27 cellular contexts compared by ENCODE assay signal in genomic region chr20:53977391-53977790, GRCh38.
"Had no signal": no experiment of that assay in that cellular context is flagged by ENCODE, and none has a peak within 500 bp of the region (broad histone marks: within the 10 kb centered on the region; RNA-seq: fewer than 3 reads in every experiment).

No MANE protein-coding gene starts in this region.

- H3K36me3 ChIP-seq: suprapubic skin, thoracic aorta, thyroid gland, tibial artery, upper lobe of left lung, upper lobe of right lung, uterus, vagina had no signal

- H3K4me1 ChIP-seq: suprapubic skin, testis, thyroid gland, tibial artery, transverse colon, upper lobe of right lung, uterus had no signal

- ATAC-seq: stimulated activated effector memory CD8-positive, alpha-beta T cell treated with anti-CD3 and anti-CD28 coated beads, Interleukin-12 subunit alpha, Interleukin-12 subunit beta, amount 100 ng/mL, for 72 hours; stimulated activated memory B cell treated with anti-CD40 and anti-IgM and Interleukin-4, amounts not matched to agents 10 μg/mL and 1 μg/mL and 100 μg/mL, for 72 hours; stimulated activated naive B cell treated with anti-CD40 and anti-IgM and Interleukin-4, amounts not matched to agents 10 μg/mL and 1 μg/mL and 100 μg/mL, for 72 hours; stimulated activated naive CD8-positive, alpha-beta T cell treated with anti-CD3 and anti-CD28 coated beads, Interleukin-15, amount 100 ng/mL, for 72 hours; stimulated activated naive CD8-positive, alpha-beta T cell treated with anti-CD3 and anti-CD28 coated beads, Interleukin-15, Interleukin-2, amounts not matched to agents 100 U/mL and 50 U/mL, for 24 hours; upper lobe of right lung had no signal

- FAIRE-seq: urothelium cell line had no signal

- H3K9me3 ChIP-seq: stomach, suprapubic skin, testis, thoracic aorta, thyroid gland, tibial artery, upper lobe of right lung, uterus had no signal

- H3K4me3 ChIP-seq: stomach, suprapubic skin, testis, thoracic aorta, thyroid gland, tibial artery, tibial nerve, transverse colon, upper lobe of left lung, upper lobe of right lung, uterus, vagina had no signal

- DNase-seq: stimulated activated CD4-positive, alpha-beta T cell treated with anti-CD3 and anti-CD28 coated beads, Interleukin-2, amount 100 ng/mL, for 48 hours; stimulated activated CD4-positive, alpha-beta T cell treated with anti-CD3 and anti-CD28 coated beads, Interleukin-4, amount 100 ng/mL, for 1 hour; stimulated activated CD4-positive, alpha-beta T cell treated with anti-CD3 and anti-CD28 coated beads, Interleukin-4, amount 100 ng/mL, for 24 hours; stimulated activated CD4-positive, alpha-beta T cell treated with anti-CD3 and anti-CD28 coated beads, Interleukin-4, amount 100 ng/mL, for 4 hours; stimulated activated CD8-positive, alpha-beta memory T cell treated with anti-CD3 and anti-CD28 coated beads, Interleukin-4, amount 100 ng/mL, for 48 hours; stimulated activated naive B cell treated with anti-CD40 and anti-IgM and Interleukin-4, amounts not matched to agents 10 μg/mL and 1 μg/mL and 100 μg/mL, for 72 hours; stimulated activated naive CD4-positive, alpha-beta T cell; stimulated activated naive CD4-positive, alpha-beta T cell treated with Interleukin-2 at 50 U/mL for 16 hours; stimulated activated naive CD8-positive, alpha-beta T cell treated with anti-CD3 and anti-CD28 coated beads, Interleukin-15, amount 100 ng/mL, for 72 hours; stimulated activated naive CD8-positive, alpha-beta T cell treated with anti-CD3 and anti-CD28 coated beads, Interleukin-15, Interleukin-2, amounts not matched to agents 100 U/mL and 50 U/mL, for 24 hours; stomach; substantia nigra; testis; thyroid gland; tibial artery; transverse colon; trophoblast cell; upper lobe of left lung; upper lobe of right lung; uterus had no signal

- H3K27me3 ChIP-seq: stomach, suprapubic skin, testis, thyroid gland, tibial nerve, transverse colon, upper lobe of left lung, upper lobe of right lung, uterus, vagina had no signal

- H3K27ac ChIP-seq: stomach, suprapubic skin, testis, thoracic aorta, thyroid gland, tibial artery, transverse colon, upper lobe of left lung, upper lobe of right lung, uterus, vagina had no signal
